In the genomic region with DNA sequence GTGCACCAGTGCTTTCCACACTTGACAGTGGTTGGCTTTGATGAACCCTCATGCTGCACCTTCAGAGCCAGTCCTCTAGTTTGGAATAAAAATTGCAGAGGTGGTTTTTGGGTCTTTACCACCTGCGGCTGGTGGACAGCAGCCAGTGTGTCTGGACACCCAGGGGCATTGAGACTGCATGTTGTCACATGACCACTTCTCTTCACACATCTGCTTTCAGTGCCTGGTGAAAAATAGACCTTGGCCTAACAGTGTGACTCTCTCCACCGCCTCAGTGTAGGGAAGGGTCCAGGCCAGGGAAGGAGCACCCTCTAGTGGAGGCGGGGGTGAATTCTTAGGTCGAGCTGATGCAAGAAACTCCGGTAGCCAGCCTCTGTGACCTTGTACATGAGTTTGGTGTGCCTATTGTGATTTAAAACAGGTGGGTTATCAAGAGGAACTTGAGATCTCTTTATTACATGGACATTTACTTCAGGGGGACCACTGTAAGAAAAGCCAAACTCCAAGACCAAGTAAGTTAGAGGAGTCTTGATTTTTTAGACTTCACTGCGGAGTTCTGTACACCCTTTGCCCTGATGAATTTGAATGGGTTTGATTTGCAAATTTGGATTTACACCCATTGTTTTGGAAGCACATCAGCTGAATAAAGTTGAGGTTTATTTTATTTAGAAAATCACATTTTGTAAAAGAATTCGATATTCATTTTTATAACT, we compare ENCODE assay signal across 9 cellular contexts. TPM values are rescaled to one million over a fixed set of nuclear protein-coding genes. Genes with fewer than 3 reads are reported as not detected.
A peak's percentile ranks its signal among the peaks of the same experiment; 100 is the strongest.
DNase-seq lines count a peak whose midpoint lies in the region; ATAC-seq and TF ChIP-seq lines count a peak whose summit lies in the region.
"Had no signal": no experiment of that assay in that cellular context is flagged by ENCODE, and none has a peak within 500 bp of the region (broad histone marks: within the 10 kb centered on the region; RNA-seq: fewer than 3 reads in every experiment).

No MANE protein-coding gene starts in this region.

- POLR2A ChIA-PET in activated CD4-positive, alpha-beta T cell treated with anti-CD3 and anti-CD28 coated beads, Interleukin-2, amount 10 ng/mL, durations not matched to agents 7 days and 5 days (lab: Charles Lee), result no interaction called here

- H3K36me3 Mint-ChIP-seq in activated CD4-positive, alpha-beta T cell treated with anti-CD3 and anti-CD28 coated beads, Interleukin-2, amount 10 ng/mL, durations not matched to agents 7 days and 5 days (ENCODE audit: low read depth), result peaks cover 24% of the 10 kb centered on the region

- no peak overlapping the region for H3K27ac ChIP-seq in colonic mucosa
- no peak overlapping the region for H3K27ac ChIP-seq in lower lobe of right lung
- H3K27ac ChIP-seq: epithelial cell of prostate had no signal

- H3K4me1 Mint-ChIP-seq in activated CD4-positive, alpha-beta T cell treated with anti-CD3 and anti-CD28 coated beads, Interleukin-2, amount 10 ng/mL, durations not matched to agents 7 days and 5 days, result peaks cover 19% of the 10 kb centered on the region

- intact Hi-C loops in colonic mucosa (cut with DNase I), result loop anchor here (5.0 kb wide), 1 partner anchor 99 kb away; no protein-coding TSS in a partner anchor
- intact Hi-C loops in lower lobe of right lung (cut with DNase I), result no loop called here

- DNase-seq in ELF-1 (ENCODE audit: low read depth, low spot score) (peak; percentile 88), NCI-H526 treated with DMSO at 0.1 percent for 48 hours (lab: John Stamatoyannopoulos, UW) (peak; percentile 74), colonic mucosa (peak; percentile 74), lower lobe of right lung (peak; percentile 56)
- peak; percentile 79 for DNase-seq in activated CD4-positive, alpha-beta T cell treated with anti-CD3 and anti-CD28 coated beads, Interleukin-2, amount 10 ng/mL, durations not matched to agents 7 days and 5 days
- DNase-seq in stimulated activated CD8-positive, alpha-beta memory T cell treated with anti-CD3 and anti-CD28 coated beads, Interleukin-15, amount 100 ng/mL, for 1 hour (ENCODE audit: low read depth), result peak; percentile 41

- ATAC-seq in HG02973 (IDR thresholded peaks at IDR 0.05; ENCODE audit: unreplicated experiment), result peak; percentile 53
- peak; percentile 67 to 75 for ATAC-seq in lower lobe of right lung
- ATAC-seq in GM21390 (IDR thresholded peaks at IDR 0.05; ENCODE audit: unreplicated experiment), result no peak

- no peak overlapping the region for H3K9ac ChIP-seq in colonic mucosa (ENCODE audit: low read depth in 2 of 2, low read length in 2 of 2)

- H3K36me3 ChIP-seq in colonic mucosa, result peaks cover 9% of the 10 kb centered on the region
- peaks cover 57% of the 10 kb centered on the region for H3K36me3 ChIP-seq in lower lobe of right lung

- H3K9me3 ChIP-seq in colonic mucosa, result no peaks in the 10 kb centered on the region
- H3K9me3 ChIP-seq in lower lobe of right lung, result no peaks in the 10 kb centered on the region

- H3K4me3 Mint-ChIP-seq in activated CD4-positive, alpha-beta T cell treated with anti-CD3 and anti-CD28 coated beads, Interleukin-2, amount 10 ng/mL, durations not matched to agents 7 days and 5 days, result no peak overlapping the region

- no peak overlapping the region for H3K4me3 ChIP-seq in colonic mucosa
- H3K4me3 ChIP-seq in lower lobe of right lung, result no peak overlapping the region

- no peaks in the 10 kb centered on the region for H3K9me3 Mint-ChIP-seq in activated CD4-positive, alpha-beta T cell treated with anti-CD3 and anti-CD28 coated beads, Interleukin-2, amount 10 ng/mL, durations not matched to agents 7 days and 5 days

- H3K27ac Mint-ChIP-seq in activated CD4-positive, alpha-beta T cell treated with anti-CD3 and anti-CD28 coated beads, Interleukin-2, amount 10 ng/mL, durations not matched to agents 7 days and 5 days, result peak overlapping the region; percentile 52

- CTCF ChIA-PET in activated CD4-positive, alpha-beta T cell treated with anti-CD3 and anti-CD28 coated beads, Interleukin-2, amount 10 ng/mL, durations not matched to agents 7 days and 5 days (lab: Charles Lee), result interaction anchor here (0.6 to 1.7 kb wide), 4 partner anchors 9 to 34 kb away, joined by 3 to 6 read pairs (median 4); no protein-coding TSS in a partner anchor

- no peaks in the 10 kb centered on the region for H3K27me3 Mint-ChIP-seq in activated CD4-positive, alpha-beta T cell treated with anti-CD3 and anti-CD28 coated beads, Interleukin-2, amount 10 ng/mL, durations not matched to agents 7 days and 5 days

- TF ChIP-seq CTCF in colonic mucosa (IDR thresholded peaks at IDR 0.05) (peak; percentile 80), lower lobe of right lung (IDR thresholded peaks at IDR 0.05) (peak; percentile 74)

- H3K27me3 ChIP-seq in colonic mucosa, result no peaks in the 10 kb centered on the region
- H3K27me3 ChIP-seq in lower lobe of right lung (ENCODE audit: low read depth), result no peaks in the 10 kb centered on the region

- no peaks in the 10 kb centered on the region for H3K4me1 ChIP-seq in colonic mucosa
- H3K4me1 ChIP-seq in lower lobe of right lung, result peaks cover 24% of the 10 kb centered on the region

RNA-seq across cellular contexts. Expression of a gene that starts 17.9 kb away (rescaled TPM):
- 10 to 100 TPM; 56.5 to 56.7 TPM for total RNA-seq in activated CD4-positive, alpha-beta T cell treated with anti-CD3 and anti-CD28 coated beads, Interleukin-2, amount 10 ng/mL, durations not matched to agents 7 days and 5 days
- 10 to 100 TPM; 36.5 to 39.4 TPM for total RNA-seq in colonic mucosa
- 55.2 TPM for total RNA-seq in lower lobe of right lung

RNA-seq across cellular contexts. Expression of a gene that starts 38.2 kb away (rescaled TPM):
- not detected for total RNA-seq in activated CD4-positive, alpha-beta T cell treated with anti-CD3 and anti-CD28 coated beads, Interleukin-2, amount 10 ng/mL, durations not matched to agents 7 days and 5 days
- not detected for total RNA-seq in colonic mucosa
- total RNA-seq in lower lobe of right lung, result not detected
